In genomic region chr16:58515125-58515870, GRCh38 we compare ENCODE assay signal across 1 cellular context.
TF ChIP-seq lines count a peak whose summit lies in the region.

TSS of gene SETD6 (plus strand) at chr16:58515517. CDS start at chr16:58515538, 21 bp downstream.

TF ChIP-seq in HepG2, 621 proteins besides CTCF, POLR2A, EP300 and RAD21 (continued from another document and continues in another):
- TF ChIP-seq ZBED4 (CRISPR knock-in tag; IDR thresholded peaks at IDR 0.05; ENCODE audit: borderline replicate concordance) (peak; percentile 78), DR1 (CRISPR knock-in tag; IDR thresholded peaks at IDR 0.05) (peak; percentile 68; the same call in 1 of the 2 replicates), ZNF639 (CRISPR knock-in tag; conservative IDR thresholded peaks at IDR 0.05) (peak; percentile 47; the same call in 1 of the 2 replicates), HNF1A (IDR thresholded peaks at IDR 0.05; ENCODE audit: low read depth) (no peak), HNF1A (CRISPR knock-in tag; IDR thresholded peaks at IDR 0.05; ENCODE audit: borderline replicate concordance) (peak; percentile 77), PBX3 (CRISPR knock-in tag; IDR thresholded peaks at IDR 0.05; ENCODE audit: borderline replicate concordance) (peak; percentile 17; the same call in 1 of the 2 replicates), ZKSCAN8 (CRISPR knock-in tag; IDR thresholded peaks at IDR 0.05; ENCODE audit: borderline replicate concordance) (peak; percentile 34; the same call in 1 of the 2 replicates), NFATC3 (CRISPR knock-in tag; IDR thresholded peaks at IDR 0.05) (peak; percentile 81; the same call in 1 of the 2 replicates), HMGXB3 (CRISPR knock-in tag; IDR thresholded peaks at IDR 0.05; ENCODE audit: borderline replicate concordance) (peak; percentile 77; the same call in 1 of the 2 replicates), ZNF574 (CRISPR knock-in tag; IDR thresholded peaks at IDR 0.05) (peak; percentile 92), AGO1 (IDR thresholded peaks at IDR 0.05; ENCODE audit: low read depth, low read length, poor library complexity, severe bottlenecking) (peak; percentile 89), ZNF839 (CRISPR knock-in tag; IDR thresholded peaks at IDR 0.05; ENCODE audit: borderline replicate concordance) (peak; percentile 70; the same call in 1 of the 2 replicates), CAMTA2 (CRISPR knock-in tag; IDR thresholded peaks at IDR 0.05; ENCODE audit: borderline replicate concordance) (no peak), TEAD3 (CRISPR knock-in tag; optimal IDR thresholded peaks at IDR 0.05; ENCODE audit: borderline replicate concordance) (peak; percentile 52), HIVEP1 (CRISPR knock-in tag; IDR thresholded peaks at IDR 0.05) (peak; percentile 92), HOXA3 (CRISPR knock-in tag; IDR thresholded peaks at IDR 0.05) (peak; percentile 96), ZNF7 (CRISPR knock-in tag; IDR thresholded peaks at IDR 0.05) (peak; percentile 5; the same call in 1 of the 2 replicates), FOSL2 (CRISPR knock-in tag; IDR thresholded peaks at IDR 0.05) (peak; percentile 27; the same call in 1 of the 2 replicates), ZNF562 (CRISPR knock-in tag; IDR thresholded peaks at IDR 0.05; ENCODE audit: borderline replicate concordance) (no peak; the same call in 1 of the 2 replicates), FLYWCH1 (CRISPR knock-in tag; IDR thresholded peaks at IDR 0.05) (no peak), PCBP2 (optimal IDR thresholded peaks at IDR 0.05; ENCODE audit: low read depth, low read length, poor library complexity, severe bottlenecking) (no peak), PRMT3 (CRISPR knock-in tag; IDR thresholded peaks at IDR 0.05; ENCODE audit: borderline replicate concordance, low read depth) (peak; percentile 85), ZNF879 (CRISPR knock-in tag; IDR thresholded peaks at IDR 0.05) (peak; percentile 96), MTF1 (CRISPR knock-in tag; IDR thresholded peaks at IDR 0.05) (peak; percentile 4; the same call in 1 of the 2 replicates), STAG1 (CRISPR knock-in tag; IDR thresholded peaks at IDR 0.05) (peak; percentile 7; the same call in 1 of the 2 replicates), FOXK2 (IDR thresholded peaks at IDR 0.05) (peak; percentile 84), ZBTB10 (CRISPR knock-in tag; IDR thresholded peaks at IDR 0.05; ENCODE audit: borderline replicate concordance) (0 out of 2 replicates have a peak, but pooled peaks have one; percentile 59), POLR2G (IDR thresholded peaks at IDR 0.05; ENCODE audit: low read depth, low read length) (peak; percentile 92), DMAP1 (CRISPR knock-in tag; IDR thresholded peaks at IDR 0.05) (peak; percentile 93), RNF219 (CRISPR knock-in tag; IDR thresholded peaks at IDR 0.05) (no peak; the same call in 1 of the 2 replicates), ZNF724P (CRISPR knock-in tag; IDR thresholded peaks at IDR 0.05; ENCODE audit: borderline replicate concordance) (peak; percentile 94), SMAD3 (CRISPR knock-in tag; IDR thresholded peaks at IDR 0.05) (peak; percentile 78; the same call in 1 of the 2 replicates)
